21 cellular contexts compared by ENCODE assay signal in genomic region chr20:50695144-50695872, GRCh38. TPM values are rescaled to one million over a fixed set of nuclear protein-coding genes. Genes with fewer than 3 reads are reported as not detected.
DNase-seq lines count a peak whose midpoint lies in the region; ATAC-seq, FAIRE-seq and TF ChIP-seq lines count a peak whose summit lies in the region.
"Had no signal": no experiment of that assay in that cellular context is flagged by ENCODE, and none has a peak within 500 bp of the region (broad histone marks: within the 10 kb centered on the region; RNA-seq: fewer than 3 reads in every experiment).

No MANE protein-coding gene starts in this region.

- intact Hi-C loops in GM12878 (cut with micrococcal nuclease; ENCODE audit: unreplicated experiment), result no loop called here
- intact Hi-C loops in left ventricle myocardium superior (cut with micrococcal nuclease), result no loop called here
- intact Hi-C loops in sciatic nerve (cut with DNase I), result no loop called here

- no peak for TF ChIP-seq POLR2A in GM12878 (IDR thresholded peaks at IDR 0.05; ENCODE audit: low read depth, low read length)

- in situ Hi-C loops in GM12878 (cut with MboI), result no loop called here

- CTCF ChIA-PET in GM12878 (lab: Yijun Ruan, JAX), result interaction anchor here (1.2 to 1.3 kb wide), 2 partner anchors 54 to 61 kb away, joined by 4 to 6 read pairs; no protein-coding TSS in a partner anchor

- H3K4me3 ChIP-seq in GM12878, result no peak overlapping the region
- H3K4me3 ChIP-seq: heart right ventricle, SJSA1, tibial artery had no signal

- 41% methylated on average over 9 of the region's 9 CpGs for WGBS in GM12878 (ENCODE audit: insufficient coverage, insufficient replicate concordance, low lambda C conversion rate, missing lambda C conversion rate)

- no peak overlapping the region for H3K27ac ChIP-seq in GM12878 (ENCODE audit: control insufficient read depth, insufficient read depth)
- H3K27ac ChIP-seq: SJSA1, tibial artery had no signal

- SMC1A ChIA-PET in GM12878 (lab: Charles Lee; ENCODE audit: uncharacterized antibody, unreplicated experiment), result interaction anchor here (0.6 kb wide), 2 partner anchors 35 to 910 kb away, joined by 3 read pairs; no protein-coding TSS in a partner anchor

- no peaks in the 10 kb centered on the region for H3K9me3 ChIP-seq in GM12878 (replicated peaks; ENCODE audit: control insufficient read depth, insufficient read depth, low read length)
- H3K9me3 ChIP-seq: heart right ventricle, SJSA1, tibial artery had no signal

- TF ChIP-seq RAD21 in GM12878 (IDR thresholded peaks at IDR 0.05; ENCODE audit: insufficient read depth, low read depth, low read length), result no peak

- RAD21 ChIA-PET in GM12878 (lab: Charles Lee; ENCODE audit: unreplicated experiment), result interaction anchor here (1.2 kb wide), 1 partner anchor 55 kb away, joined by 3 read pairs; no protein-coding TSS in a partner anchor

- DNase-seq in GM03348 (ENCODE audit: low spot score), result peak; percentile 45
- DNase-seq in GM12878 (ENCODE audit: low read depth, low spot score), result no peak
- no peak for DNase-seq in left ventricle myocardium superior
- no peak for DNase-seq in sciatic nerve (ENCODE audit: low spot score)
- DNase-seq in OCI-M1 (lab: John Stamatoyannopoulos, UW), result no peak
- DNase-seq in A172 (ENCODE audit: low spot score), result no peak
- no peak for DNase-seq in DMS79 (lab: John Stamatoyannopoulos, UW)
- DNase-seq in GM10266 (ENCODE audit: extremely low spot score), result no peak
- DNase-seq: activated CD4-positive, alpha-beta T cell treated with anti-CD3 and anti-CD28 coated beads for 48 hours; activated naive CD8-positive, alpha-beta T cell treated with anti-CD3 and anti-CD28 coated beads, Interleukin-2, amount 50 U/mL, for 24 hours; activated T-cell treated with anti-CD3 and anti-CD28 coated beads, Interleukin-2, amount 50 U/mL, for 1 hour; H9; heart right ventricle; islet precursor cell; NCI-H1105; NCI-H2171 treated with DMSO at 0.1 percent for 48 hours; retina; stimulated activated CD4-positive, alpha-beta T cell treated with anti-CD3 and anti-CD28 coated beads, Interleukin-2, amount 100 ng/mL, for 24 hours; T1000 had no signal

- no peaks in the 10 kb centered on the region for H3K79me2 ChIP-seq in GM12878 (ENCODE audit: control insufficient read depth, insufficient read depth, low read length)

- no peaks in the 10 kb centered on the region for H4K20me1 ChIP-seq in GM12878 (ENCODE audit: control insufficient read depth, insufficient read depth)

- no peak overlapping the region for H2AFZ ChIP-seq in GM12878 (ENCODE audit: control insufficient read depth, low read depth, low read length)

- POLR2A ChIA-PET in GM12878 (lab: Charles Lee), result no interaction called here

- no TSS peak for BruUV-seq in GM12878 (replicated peaks; lab: Mats Ljungman, UMichigan)

- TF ChIP-seq CTCF in GM12878 (IDR thresholded peaks at IDR 0.05 in 2 of 3, conservative IDR thresholded peaks at IDR 0.05 in 1 of 3; ENCODE audit: control insufficient read depth in 2 of 3, extremely low read depth in 1 of 3, insufficient read depth in 1 of 3, low read depth in 3 of 3, low read length in 3 of 3) (no peak), GM10266 (IDR thresholded peaks at IDR 0.05; ENCODE audit: control insufficient read depth, insufficient read depth, low read depth, missing control alignments) (no peak)

- no peak overlapping the region for H3K4me2 ChIP-seq in GM12878 (ENCODE audit: control insufficient read depth, insufficient read depth)

- H3K27me3 ChIP-seq in GM12878 (replicated peaks in 1 of 2; ENCODE audit: control insufficient read depth in 2 of 2, insufficient read depth in 2 of 2, low read length in 1 of 2), result peaks cover 3 to 5% of the 10 kb centered on the region in 2 experiments; a peak in 3 of 4 replicates
- H3K27me3 ChIP-seq: SJSA1 had no signal

- H3K36me3 ChIP-seq in GM12878 (ENCODE audit: control insufficient read depth in 2 of 2, insufficient read depth in 2 of 2, low read length in 1 of 2), result no peaks in the 10 kb centered on the region
- H3K36me3 ChIP-seq: heart right ventricle, SJSA1, tibial artery had no signal

- ATAC-seq in GM12878 (no peak), left ventricle myocardium superior (peak; percentile 37), sciatic nerve (peak; percentile 37)
- ATAC-seq: activated naive CD8-positive, alpha-beta T cell treated with anti-CD3 and anti-CD28 coated beads, Interleukin-2, amount 50 U/mL, for 24 hours had no signal

- TF ChIP-seq EP300 in GM12878 (IDR thresholded peaks at IDR 0.05; ENCODE audit: borderline replicate concordance in 1 of 2, control insufficient read depth in 1 of 2, low read depth in 2 of 2, low read length in 2 of 2), result no peak

- no peaks in the 10 kb centered on the region for H3K4me1 ChIP-seq in GM12878 (ENCODE audit: control insufficient read depth, insufficient read depth, low read length)

- FAIRE-seq in GM12878 (lab: Jason Lieb, UNC), result no peak

- no peak overlapping the region for H3K9ac ChIP-seq in GM12878 (ENCODE audit: control insufficient read depth, insufficient read depth, low read length)

TF ChIP-seq in GM12878, 131 proteins besides CTCF, POLR2A, EP300 and RAD21:
- TF ChIP-seq ETV6 (conservative IDR thresholded peaks at IDR 0.05 in 1 of 2, IDR thresholded peaks at IDR 0.05 in 1 of 2; ENCODE audit: borderline replicate concordance in 1 of 2, low read depth in 1 of 2), result peak in 1 of 2 experiments; percentile 66; a peak in 1 of 4 replicates
- no peak for TF ChIP-seq E2F8 (IDR thresholded peaks at IDR 0.05; ENCODE audit: low read depth, partially characterized antibody)
- peak; percentile 68; the same call in 1 of the 2 replicates for TF ChIP-seq NFXL1 (IDR thresholded peaks at IDR 0.05; ENCODE audit: borderline replicate concordance)

RNA-seq across cellular contexts. Expression of gene RIPOR3, which starts 4.0 kb away (rescaled TPM):
- not detected in 2 replicates for total RNA-seq in GM12878 (2013; cell fraction: nucleolus; rRNA removed)
- total RNA-seq in GM12878 (2014; rRNA removed), result not detected in 2 replicates
- total RNA-seq in GM12878 (2014; rRNA removed; fragmentation: Illumina TruSeq; extraction: Trizol), result not detected in 2 replicates
- 0.05 TPM in 1 of 2 replicates, not detected in the other for total RNA-seq in GM12878 (2021)
- 0.10 TPM for polyA plus RNA-seq in GM12878 (2011; ENCODE audit: low read depth)
- not detected in 2 replicates for polyA plus RNA-seq in GM12878 (2011; rRNA removed)
- not detected in 2 replicates for polyA plus RNA-seq in GM12878 (2011; cell fraction: cytosol; rRNA removed)
- 0.07 TPM in 1 of 2 replicates, not detected in the other for polyA plus RNA-seq in GM12878 (2011; cell fraction: nucleus; rRNA removed)
- 0.32 and 0.50 TPM in 2 replicates for polyA plus RNA-seq in GM12878 (2012)
- 0.07 TPM in 1 of 2 replicates, not detected in the other for polyA plus RNA-seq in GM12878 (2014; fragmentation: Illumina TruSeq; extraction: Trizol)
- polyA plus RNA-seq in GM12878 (2014; fragmentation: Nextera tagmentation; extraction: Ambion mirVana), result not detected
- polyA plus RNA-seq in GM12878 (2014; rRNA removed), result 0.04 TPM in 1 of 2 replicates, not detected in the other
- polyA plus RNA-seq in GM12878 (2016; fragmentation: Nextera tagmentation; extraction: Ambion mirVana), result under 1 TPM; 0.17 to 0.55 TPM
- polyA minus RNA-seq in GM12878 (2011; rRNA and poly(A)+ RNA removed), result not detected in 2 replicates
- not detected in 2 replicates for polyA minus RNA-seq in GM12878 (2011; cell fraction: cytosol; rRNA and poly(A)+ RNA removed)
- not detected in 2 replicates for polyA minus RNA-seq in GM12878 (2011; cell fraction: nucleus; rRNA and poly(A)+ RNA removed)
- 8.0 TPM for total RNA-seq in left ventricle myocardium superior
- 26.3 TPM for total RNA-seq in sciatic nerve
- 0.07 TPM in 1 of 2 replicates, not detected in the other for total RNA-seq in A172 (2014; rRNA removed; shearing (Covaris generic))

RNA-seq across cellular contexts. Expression of gene PARD6B, which starts 36.1 kb away (rescaled TPM):
- 5.4 and 5.5 TPM in 2 replicates for total RNA-seq in GM12878 (2013; cell fraction: nucleolus; rRNA removed)
- total RNA-seq in GM12878 (2014; rRNA removed), result 2.1 and 2.6 TPM in 2 replicates
- 3.0 and 3.1 TPM in 2 replicates for total RNA-seq in GM12878 (2014; rRNA removed; fragmentation: Illumina TruSeq; extraction: Trizol)
- 4.3 and 4.7 TPM in 2 replicates for total RNA-seq in GM12878 (2021)
- 0.54 TPM for polyA plus RNA-seq in GM12878 (2011; ENCODE audit: low read depth)
- polyA plus RNA-seq in GM12878 (2011; rRNA removed), result 1.3 and 2.6 TPM in 2 replicates
- polyA plus RNA-seq in GM12878 (2011; cell fraction: cytosol; rRNA removed), result 0.57 and 0.67 TPM in 2 replicates
- polyA plus RNA-seq in GM12878 (2011; cell fraction: nucleus; rRNA removed), result 0.55 and 0.63 TPM in 2 replicates
- polyA plus RNA-seq in GM12878 (2012), result 0.60 and 0.88 TPM in 2 replicates
- 0.65 and 1.1 TPM in 2 replicates for polyA plus RNA-seq in GM12878 (2014; fragmentation: Illumina TruSeq; extraction: Trizol)
- polyA plus RNA-seq in GM12878 (2014; fragmentation: Nextera tagmentation; extraction: Ambion mirVana), result 1 to 10 TPM in 1 of 2 experiments, under 1 TPM in 1; 0.57 to 1.9 TPM
- polyA plus RNA-seq in GM12878 (2014; rRNA removed), result 0.85 and 0.86 TPM in 2 replicates
- 1 to 10 TPM; 2.5 to 3.0 TPM for polyA plus RNA-seq in GM12878 (2016; fragmentation: Nextera tagmentation; extraction: Ambion mirVana)
- 1.2 and 1.8 TPM in 2 replicates for polyA minus RNA-seq in GM12878 (2011; rRNA and poly(A)+ RNA removed)
- polyA minus RNA-seq in GM12878 (2011; cell fraction: cytosol; rRNA and poly(A)+ RNA removed), result 1.2 and 1.6 TPM in 2 replicates
- polyA minus RNA-seq in GM12878 (2011; cell fraction: nucleus; rRNA and poly(A)+ RNA removed), result 0.73 and 1.1 TPM in 2 replicates
- 7.1 TPM for total RNA-seq in left ventricle myocardium superior
- total RNA-seq in sciatic nerve, result 5.7 TPM
- 3.2 and 4.7 TPM in 2 replicates for total RNA-seq in A172 (2014; rRNA removed; shearing (Covaris generic))
